ENCODE assay signal across 9 cellular contexts in the genomic region with DNA sequence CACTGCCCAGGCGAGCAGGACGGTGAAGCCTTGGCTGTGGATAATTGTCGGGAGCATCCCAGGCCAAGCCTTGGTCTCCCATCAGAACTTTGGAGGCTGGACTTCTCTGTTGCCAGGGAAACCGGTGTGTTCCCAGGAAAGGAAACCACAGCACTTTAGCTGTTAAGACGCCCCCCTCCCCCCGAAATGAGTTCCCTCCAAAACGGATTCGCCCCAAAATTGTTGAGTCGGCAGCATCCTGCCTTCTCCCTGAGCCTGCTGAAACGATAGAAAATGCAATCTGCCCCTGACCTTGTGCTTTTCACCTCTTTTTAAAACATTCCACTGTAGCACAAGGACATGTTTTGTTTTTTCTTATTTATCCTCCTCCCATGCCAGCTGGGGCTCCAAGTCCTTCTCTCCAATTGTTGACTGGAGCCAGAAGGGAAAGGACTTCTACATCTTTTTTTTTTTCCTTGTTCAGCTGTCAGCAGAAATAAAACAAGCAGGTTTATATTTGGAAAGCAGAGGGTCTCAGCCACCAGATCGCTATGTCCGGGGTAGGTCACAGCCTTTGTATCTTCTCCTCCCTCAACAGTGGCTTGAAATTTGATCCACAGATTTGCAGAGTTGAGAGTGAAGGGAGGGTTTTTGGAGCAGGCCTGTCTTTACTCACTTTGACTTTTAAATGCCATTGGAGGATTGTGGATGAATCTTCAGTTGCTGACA.
A peak's percentile ranks its signal among the peaks of the same experiment; 100 is the strongest.
DNase-seq lines count a peak whose midpoint lies in the region; ATAC-seq and TF ChIP-seq lines count a peak whose summit lies in the region.
"Had no signal": no experiment of that assay in that cellular context is flagged by ENCODE, and none has a peak within 500 bp of the region (broad histone marks: within the 10 kb centered on the region; RNA-seq: fewer than 3 reads in every experiment).

No MANE protein-coding gene starts in this region.

- peaks cover 16% of the 10 kb centered on the region for H3K27me3 Mint-ChIP-seq in GM23338 (ENCODE audit: insufficient read depth, low read depth, poor library complexity)

- H3K4me1 ChIP-seq in GM23338 (ENCODE audit: insufficient read depth) (peaks cover 12% of the 10 kb centered on the region), hepatocyte (ENCODE audit: insufficient read depth) (peaks cover 62% of the 10 kb centered on the region)

- H3K4me1 Mint-ChIP-seq in GM23338, result peaks cover 46% of the 10 kb centered on the region

- no peak overlapping the region for H3K4me3 ChIP-seq in GM23338
- no peak overlapping the region for H3K4me3 ChIP-seq in hepatocyte

- DNase-seq in GM23338 (ENCODE audit: low spot score) (peak; percentile 72), hepatocyte (ENCODE audit: low spot score) (no peak), sciatic nerve (ENCODE audit: low spot score) (no peak), activated gamma-delta T cell treated with Interleukin-2 at 50 U/mL for 16 hours (no peak), posterior vena cava (ENCODE audit: low spot score) (no peak), left colon (no peak), NCI-H82 (lab: John Stamatoyannopoulos, UW) (no peak)
- DNase-seq: MM.1S had no signal

- 45% methylated on average over 12 of the region's 12 CpGs for WGBS in hepatocyte (ENCODE audit: low lambda C conversion rate, missing lambda C conversion rate)

- no peak overlapping the region for H2AFZ ChIP-seq in GM23338
- H2AFZ ChIP-seq in hepatocyte, result no peak overlapping the region

- peaks cover 9% of the 10 kb centered on the region; the same call in 1 of the 3 replicates for H3K36me3 Mint-ChIP-seq in GM23338 (ENCODE audit: low read depth)

- H3K4me2 ChIP-seq in GM23338 (peak overlapping the region; percentile 65; the same call in 1 of the 2 replicates), hepatocyte (peak overlapping the region; percentile 43)

- peak overlapping the region; percentile 78 for H3K27ac ChIP-seq in GM23338 (ENCODE audit: low read depth)
- peak overlapping the region; percentile 57 for H3K27ac ChIP-seq in angular gyrus (ENCODE audit: low read depth, low read length)
- peak overlapping the region; percentile 84 for H3K27ac ChIP-seq in hepatocyte

- no peaks in the 10 kb centered on the region for H3K27me3 ChIP-seq in GM23338 (ENCODE audit: insufficient read depth)
- no peaks in the 10 kb centered on the region for H3K27me3 ChIP-seq in hepatocyte

- H3K9me3 Mint-ChIP-seq in GM23338, result no peaks in the 10 kb centered on the region

- peaks cover 6% of the 10 kb centered on the region; the same call in 1 of the 2 replicates for H3K79me2 ChIP-seq in GM23338 (replicated peaks; ENCODE audit: insufficient read depth)
- peaks cover 66% of the 10 kb centered on the region for H3K79me2 ChIP-seq in hepatocyte

- H4K20me1 ChIP-seq in GM23338 (replicated peaks; ENCODE audit: insufficient read depth) (no peaks in the 10 kb centered on the region; the same call in 1 of the 2 replicates), hepatocyte (ENCODE audit: insufficient read depth, poor library complexity, severe bottlenecking) (peaks cover 53% of the 10 kb centered on the region)

- no peaks in the 10 kb centered on the region for H3K9me3 ChIP-seq in hepatocyte (ENCODE audit: low read depth)

- intact Hi-C loops in sciatic nerve (cut with DNase I), result loop anchor here (10.0 kb wide), 1 partner anchor 210 kb away; no protein-coding TSS in a partner anchor
- intact Hi-C loops in posterior vena cava (cut with DNase I), result loop anchor here in 1 of 2 donors (10.0 kb wide), 1 partner anchor 880 kb away; no protein-coding TSS in a partner anchor
- intact Hi-C loops in left colon (cut with DNase I, micrococcal nuclease), result no loop called here

- ATAC-seq in GM23338, result peak; percentile 47
- ATAC-seq in sciatic nerve, result peak; percentile 40
- no peak for ATAC-seq in left colon

- H3K36me3 ChIP-seq in GM23338 (ENCODE audit: insufficient read depth) (no peaks in the 10 kb centered on the region), hepatocyte (replicated peaks; ENCODE audit: insufficient read depth, low read depth) (no peaks in the 10 kb centered on the region)

- TF ChIP-seq CTCF in GM23338 (conservative IDR thresholded peaks at IDR 0.05; ENCODE audit: low read depth in 2 of 2) (no peak), hepatocyte (IDR thresholded peaks at IDR 0.05; ENCODE audit: poor library complexity) (no peak)

- no peaks in the 10 kb centered on the region for H3K9me2 ChIP-seq in GM23338 (ENCODE audit: insufficient read depth)
- no peaks in the 10 kb centered on the region for H3K9me2 ChIP-seq in hepatocyte (replicated peaks; ENCODE audit: insufficient read depth)

- no peaks in the 10 kb centered on the region for H3F3A ChIP-seq in GM23338 (replicated peaks; ENCODE audit: low read depth)

- peak overlapping the region; percentile 6; the same call in 1 of the 3 replicates for H3K4me3 Mint-ChIP-seq in GM23338

- peak overlapping the region; percentile 25; the same call in 1 of the 2 replicates for H3K27ac Mint-ChIP-seq in GM23338

TF ChIP-seq in GM23338, 12 proteins besides CTCF, POLR2A, EP300 and RAD21:
- TF ChIP-seq ZNF114 (CRISPR knock-in tag; IDR thresholded peaks at IDR 0.05), result no peak
